In the genomic region with DNA sequence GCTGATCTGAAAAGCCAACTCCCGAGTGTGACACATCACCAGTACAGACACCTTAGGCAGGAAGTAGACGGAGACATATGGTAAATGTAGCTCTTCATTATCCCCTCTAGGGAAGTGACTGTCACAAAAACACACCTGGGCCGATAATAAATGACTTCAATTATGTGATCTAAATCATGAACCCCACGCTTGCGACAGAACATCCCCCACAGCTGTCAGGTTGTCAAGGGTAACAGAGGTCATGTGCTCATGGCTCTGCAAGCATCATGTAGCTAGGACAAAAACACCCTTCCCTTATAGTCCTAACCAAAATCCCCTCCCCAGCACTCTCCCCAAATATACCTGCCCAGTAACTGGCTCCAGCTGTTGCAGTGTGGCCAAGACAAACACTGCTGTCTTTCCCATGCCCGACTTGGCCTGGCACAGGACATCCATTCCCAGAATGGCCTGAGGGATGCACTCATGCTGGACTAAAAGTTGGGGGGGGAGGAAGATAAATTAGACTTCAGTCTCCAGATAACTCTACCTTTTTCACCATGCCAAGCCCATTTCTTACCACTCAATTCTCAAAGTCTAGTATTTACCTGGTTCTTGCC, we compare ENCODE assay signal across 10 cellular contexts. TPM values are rescaled to one million over a fixed set of nuclear protein-coding genes. Genes with fewer than 3 reads are reported as not detected.
DNase-seq lines count a peak whose midpoint lies in the region; ATAC-seq and TF ChIP-seq lines count a peak whose summit lies in the region.
"Had no signal": no experiment of that assay in that cellular context is flagged by ENCODE, and none has a peak within 500 bp of the region (broad histone marks: within the 10 kb centered on the region; RNA-seq: fewer than 3 reads in every experiment).

No MANE protein-coding gene starts in this region.

- H3K36me3 ChIP-seq in HEK293 (ENCODE audit: control insufficient read depth in 2 of 2, insufficient read depth in 1 of 2, low read length in 2 of 2) (peaks cover 64 to 73% of the 10 kb centered on the region in 2 experiments), heart right ventricle (peaks cover 0 to 66% (median 56%) of the 10 kb centered on the region in 9 donors)

- H3K4me3 ChIP-seq in HEK293 (ENCODE audit: low read depth, low read length) = peak overlapping the region; percentile 64
- peak overlapping the region; percentile 100 for H3K4me3 ChIP-seq in fibroblast of mammary gland (ENCODE audit: control insufficient read depth, low read depth, low read length)
- peak overlapping the region in 3 of 10 donors; percentile 80 to 87 (median 82) for H3K4me3 ChIP-seq in heart right ventricle
- H3K4me3 ChIP-seq: colonic mucosa had no signal

- no peaks in the 10 kb centered on the region for H3K27me3 Mint-ChIP-seq in WTC11 (ENCODE audit: low read depth)

- peak overlapping the region; percentile 89 for H3K27ac Mint-ChIP-seq in WTC11

- no peak for DNase-seq in WTC11 (ENCODE audit: low spot score)
- DNase-seq in fibroblast of mammary gland (ENCODE audit: low read depth) = no peak
- DNase-seq in putamen (ENCODE audit: low spot score) = peak; percentile 56
- DNase-seq in omental fat pad (ENCODE audit: low spot score) = no peak
- no peak for DNase-seq in heart right ventricle
- no peak for DNase-seq in NCI-H226
- DNase-seq: colonic mucosa, NCI-H1417 treated with DMSO at 0.1 percent for 48 hours had no signal

- H3K36me3 Mint-ChIP-seq in WTC11 = peaks cover 71% of the 10 kb centered on the region

- no peaks in the 10 kb centered on the region for H3K9me3 Mint-ChIP-seq in WTC11

- no peaks in the 10 kb centered on the region for H3K27me3 ChIP-seq in heart right ventricle
- H3K27me3 ChIP-seq: colonic mucosa had no signal

- H3K9me3 ChIP-seq in HEK293 (ENCODE audit: control insufficient read depth, insufficient read depth, low read depth, low read length) (no peaks in the 10 kb centered on the region), heart right ventricle (no peaks in the 10 kb centered on the region)
- H3K9me3 ChIP-seq: colonic mucosa had no signal

- intact Hi-C loops in heart right ventricle (cut with DNase I) = no loop called here

- POLR2A ChIA-PET in HEK293 (lab: Yijun Ruan, JAX) = interaction anchor here (0.5 to 2.1 kb wide), 5 partner anchors 10 to 291 kb away, joined by 3 to 32 read pairs (median 4); a partner anchor contains a TSS
- POLR2A ChIA-PET in WTC11 (lab: Charles Lee) = interaction anchor here (1.1 kb wide), 1 partner anchor 100 kb away, joined by 3 read pairs; no protein-coding TSS in a partner anchor

- TF ChIP-seq CTCF in HEK293 (tag by site-specific recombination; IDR thresholded peaks at IDR 0.05) (no peak), WTC11 (IDR thresholded peaks at IDR 0.05) (no peak), fibroblast of mammary gland (conservative IDR thresholded peaks at IDR 0.05; ENCODE audit: control insufficient read depth, insufficient read depth, low read depth, low read length) (no peak), omental fat pad (IDR thresholded peaks at IDR 0.05) (no peak), heart right ventricle (IDR thresholded peaks at IDR 0.05) (no peak)

- H3K4me3 Mint-ChIP-seq in WTC11 = peak overlapping the region; percentile 99

- H3K27ac ChIP-seq in HEK293 (ENCODE audit: extremely low read depth, low read depth, low read length) (0 out of 2 replicates have a peak overlapping the region, but pooled peaks have one; percentile 100), heart right ventricle (peak overlapping the region in 4 of 10 donors; percentile 26 to 98 (median 95))
- H3K27ac ChIP-seq: colonic mucosa had no signal

- 44 to 51% methylated on average over 6 of the region's 6 CpGs for WGBS in heart right ventricle, 2 donors

- no peak for ATAC-seq in WTC11
- no peak for ATAC-seq in omental fat pad (ENCODE audit: low FRiP score)
- ATAC-seq in HG02610 (IDR thresholded peaks at IDR 0.05; ENCODE audit: unreplicated experiment) = no peak
- no peak for ATAC-seq in heart right ventricle

- H3K4me1 Mint-ChIP-seq in WTC11 = peaks cover 42% of the 10 kb centered on the region

- CTCF ChIA-PET in HEK293 (lab: Yijun Ruan, JAX) (interaction anchor here (0.6 to 13.9 kb wide), 3 partner anchors 45 to 58 kb away, joined by 3 to 431 read pairs (median 40); a partner anchor contains a TSS), WTC11 (lab: Charles Lee) (interaction anchor here (0.5 kb wide), 1 partner anchor 10 kb away, joined by 5 read pairs; a partner anchor contains a TSS)

- H3K4me1 ChIP-seq in HEK293 (ENCODE audit: control insufficient read depth, insufficient read depth, low read length) (peaks cover 14% of the 10 kb centered on the region), heart right ventricle (peaks cover 22 to 55% (median 37%) of the 10 kb centered on the region in 9 donors)

TF ChIP-seq in HEK293, 187 proteins besides CTCF, POLR2A, EP300 and RAD21 (continues in another document):
- TF ChIP-seq, protein P1, sequence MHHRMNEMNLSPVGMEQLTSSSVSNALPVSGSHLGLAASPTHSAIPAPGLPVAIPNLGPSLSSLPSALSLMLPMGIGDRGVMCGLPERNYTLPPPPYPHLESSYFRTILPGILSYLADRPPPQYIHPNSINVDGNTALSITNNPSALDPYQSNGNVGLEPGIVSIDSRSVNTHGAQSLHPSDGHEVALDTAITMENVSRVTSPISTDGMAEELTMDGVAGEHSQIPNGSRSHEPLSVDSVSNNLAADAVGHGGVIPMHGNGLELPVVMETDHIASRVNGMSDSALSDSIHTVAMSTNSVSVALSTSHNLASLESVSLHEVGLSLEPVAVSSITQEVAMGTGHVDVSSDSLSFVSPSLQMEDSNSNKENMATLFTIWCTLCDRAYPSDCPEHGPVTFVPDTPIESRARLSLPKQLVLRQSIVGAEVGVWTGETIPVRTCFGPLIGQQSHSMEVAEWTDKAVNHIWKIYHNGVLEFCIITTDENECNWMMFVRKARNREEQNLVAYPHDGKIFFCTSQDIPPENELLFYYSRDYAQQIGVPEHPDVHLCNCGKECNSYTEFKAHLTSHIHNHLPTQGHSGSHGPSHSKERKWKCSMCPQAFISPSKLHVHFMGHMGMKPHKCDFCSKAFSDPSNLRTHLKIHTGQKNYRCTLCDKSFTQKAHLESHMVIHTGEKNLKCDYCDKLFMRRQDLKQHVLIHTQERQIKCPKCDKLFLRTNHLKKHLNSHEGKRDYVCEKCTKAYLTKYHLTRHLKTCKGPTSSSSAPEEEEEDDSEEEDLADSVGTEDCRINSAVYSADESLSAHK (tag by site-specific recombination; IDR thresholded peaks at IDR 0.05) = no peak
- TF ChIP-seq, protein P2, sequence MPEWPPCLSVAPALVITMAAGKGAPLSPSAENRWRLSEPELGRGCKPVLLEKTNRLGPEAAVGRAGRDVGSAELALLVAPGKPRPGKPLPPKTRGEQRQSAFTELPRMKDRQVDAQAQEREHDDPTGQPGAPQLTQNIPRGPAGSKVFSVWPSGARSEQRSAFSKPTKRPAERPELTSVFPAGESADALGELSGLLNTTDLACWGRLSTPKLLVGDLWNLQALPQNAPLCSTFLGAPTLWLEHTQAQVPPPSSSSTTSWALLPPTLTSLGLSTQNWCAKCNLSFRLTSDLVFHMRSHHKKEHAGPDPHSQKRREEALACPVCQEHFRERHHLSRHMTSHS (tag by site-specific recombination; IDR thresholded peaks at IDR 0.05) = no peak
- no peak for TF ChIP-seq KLF8 (tag by site-specific recombination; IDR thresholded peaks at IDR 0.05)

TF ChIP-seq in WTC11, 78 proteins besides CTCF, POLR2A, EP300 and RAD21 (continues in another document):
- TF ChIP-seq ZNF317 (CRISPR knock-in tag; IDR thresholded peaks at IDR 0.05; ENCODE audit: borderline replicate concordance, low read depth) (no peak), ZNF219 (CRISPR knock-in tag; IDR thresholded peaks at IDR 0.05; ENCODE audit: borderline replicate concordance) (no peak), ELF4 (CRISPR knock-in tag; IDR thresholded peaks at IDR 0.05; ENCODE audit: low read depth) (no peak)
- TF ChIP-seq, protein P3, sequence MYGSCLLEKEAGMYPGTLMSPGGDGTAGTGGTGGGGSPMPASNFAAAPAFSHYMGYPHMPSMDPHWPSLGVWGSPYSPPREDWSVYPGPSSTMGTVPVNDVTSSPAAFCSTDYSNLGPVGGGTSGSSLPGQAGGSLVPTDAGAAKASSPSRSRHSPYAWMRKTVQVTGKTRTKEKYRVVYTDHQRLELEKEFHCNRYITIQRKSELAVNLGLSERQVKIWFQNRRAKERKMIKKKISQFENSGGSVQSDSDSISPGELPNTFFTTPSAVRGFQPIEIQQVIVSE (CRISPR knock-in tag; IDR thresholded peaks at IDR 0.05; ENCODE audit: borderline replicate concordance) = no peak

RNA-seq across cellular contexts. Expression of a gene that starts 2.9 kb away (rescaled TPM):
- 704 to 738 TPM (median 712 TPM) in 3 replicates for total RNA-seq in WTC11 (2021)
- 100 to 1,000 TPM; 244 to 322 (median 271) TPM for total RNA-seq in omental fat pad
- total RNA-seq in heart right ventricle = 100 to 1,000 TPM; 154 to 193 (median 172) TPM
- polyA plus RNA-seq in heart right ventricle = 100 to 1,000 TPM; 160 to 422 TPM

RNA-seq across cellular contexts. Expression of a gene that starts 7.5 kb away (rescaled TPM):
- total RNA-seq in WTC11 (2021) = 2.7 to 4.1 TPM (median 4.0 TPM) in 3 replicates
- 1 to 10 TPM in 2 of 4 donors, under 1 TPM in 1, not detected in 1; 0.74 to 2.6 (median 2.4) TPM for total RNA-seq in omental fat pad
- 1 to 10 TPM in 9 of 10 donors, under 1 TPM in 1; 0.97 to 2.2 (median 2.0) TPM for total RNA-seq in heart right ventricle
- polyA plus RNA-seq in heart right ventricle = 1 to 10 TPM in 1 of 2 donors, under 1 TPM in 1; 0.88 to 2.5 TPM

RNA-seq across cellular contexts. Expression of a gene that starts 8.5 kb away (rescaled TPM):
- 14.9 to 19.5 TPM (median 17.1 TPM) in 3 replicates for total RNA-seq in WTC11 (2021)
- 10 to 100 TPM; 11.0 to 21.6 (median 16.3) TPM for total RNA-seq in omental fat pad
- 10 to 100 TPM in 9 of 10 donors, 1 to 10 TPM in 1; 9.7 to 15.8 (median 11.7) TPM for total RNA-seq in heart right ventricle
- 10 to 100 TPM; 18.5 to 22.2 TPM for polyA plus RNA-seq in heart right ventricle

RNA-seq across cellular contexts. Expression of a gene that starts 10.1 kb away (rescaled TPM):
- total RNA-seq in WTC11 (2021) (not detected in 3 replicates), omental fat pad (not detected), heart right ventricle (not detected)
- not detected for polyA plus RNA-seq in heart right ventricle
- total RNA-seq: colonic mucosa had no signal

RNA-seq across cellular contexts. Expression of a gene that starts 33.2 kb away (rescaled TPM):
- 0.46 to 1.2 TPM (median 0.87 TPM) in 3 replicates for total RNA-seq in WTC11 (2021)
- total RNA-seq in omental fat pad = not detected
- under 1 TPM in 2 of 10 donors, not detected in 8; 0.15 to 0.86 TPM for total RNA-seq in heart right ventricle
- polyA plus RNA-seq in heart right ventricle = under 1 TPM; 0.06 to 0.44 TPM
